Comparison of ENCODE assay signal across 8 cellular contexts in genomic region chr4:172892300-172892699, GRCh38.
DNase-seq lines count a peak whose midpoint lies in the region; ATAC-seq, FAIRE-seq and TF ChIP-seq lines count a peak whose summit lies in the region.

No MANE protein-coding gene starts in this region.

- DNase-seq in NOMO-1 (lab: John Stamatoyannopoulos, UW; ENCODE audit: unreplicated experiment in 2 of 2) = peak; percentile 8 to 50
- DNase-seq in foreskin fibroblast = peak in 1 of 2 donors; percentile 33
- DNase-seq in H54 (ENCODE audit: insufficient read length, low spot score) = no peak
- no peak for DNase-seq in GOT3 (lab: John Stamatoyannopoulos, UW)
- no peak for DNase-seq in activated CD8-positive, alpha-beta memory T cell treated with anti-CD3 and anti-CD28 coated beads, Interleukin-2, amount 50 U/mL, for 4 hours
- no peak for DNase-seq in ureter (ENCODE audit: low spot score)

- ATAC-seq in GM21526 (IDR thresholded peaks at IDR 0.05; ENCODE audit: low FRiP score, unreplicated experiment) = peak; percentile 79

- H3K27ac ChIP-seq in C4-2B = no peak overlapping the region

- H3K4me3 ChIP-seq in foreskin fibroblast (ENCODE audit: low read depth in 1 of 2, low read length in 2 of 2) = no peak overlapping the region

- TF ChIP-seq POLR2A in H54 (IDR thresholded peaks at IDR 0.05; ENCODE audit: low read depth, low read length) = no peak

- FAIRE-seq in H54 (lab: Jason Lieb, UNC) = no peak

- peak; percentile 91 for TF ChIP-seq CTCF in C4-2B (conservative IDR thresholded peaks at IDR 0.05)
- TF ChIP-seq CTCF in foreskin fibroblast (IDR thresholded peaks at IDR 0.05; ENCODE audit: low read depth, low read length) = peak; percentile 14

Comparison
In these comparisons a context has a peak if more than half of its experiments do, and no peak if none do; other contexts are left out.
1. DNase-seq: peak in NOMO-1 (2 of 2); none in H54 (single experiment), GOT3 (single experiment), activated CD8-positive, alpha-beta memory T cell treated with anti-CD3 and anti-CD28 coated beads, Interleukin-2, amount 50 U/mL, for 4 hours (single experiment) and ureter (single experiment).